In genomic region chr5:172280937-172281336, GRCh38 we compare ENCODE assay signal across 1 cellular context.
TF ChIP-seq lines count a peak whose summit lies in the region.

No MANE protein-coding gene starts in this region.

TF ChIP-seq in GM23338, 12 proteins besides CTCF, POLR2A, EP300 and RAD21 (continued from another document):
- TF ChIP-seq ZNF462 (CRISPR knock-in tag; IDR thresholded peaks at IDR 0.05), result no peak
- no peak for TF ChIP-seq STAT1 (IDR thresholded peaks at IDR 0.05; ENCODE audit: unreplicated experiment)
